In the genomic region with DNA sequence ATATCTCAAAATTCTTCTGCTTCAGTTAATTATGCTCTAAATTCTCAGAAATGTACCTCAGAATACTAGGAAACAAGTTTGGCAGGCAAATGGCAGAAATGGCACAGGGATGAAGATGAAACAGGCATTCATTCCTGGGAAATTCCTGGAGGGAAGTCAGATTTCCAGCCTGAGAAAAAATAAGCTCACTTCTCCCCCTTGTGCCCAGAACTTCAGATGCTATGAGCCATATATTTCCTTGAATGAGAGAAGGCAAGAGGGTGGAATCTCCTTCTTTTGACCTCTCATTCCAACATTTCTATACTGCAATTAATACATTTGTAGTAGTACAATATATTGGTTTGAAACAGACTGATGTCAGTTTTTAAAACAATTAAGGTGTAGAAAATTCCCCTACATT, we compare ENCODE assay signal across 12 cellular contexts. TPM values are rescaled to one million over a fixed set of nuclear protein-coding genes. Genes with fewer than 3 reads are reported as not detected.
DNase-seq lines count a peak whose midpoint lies in the region; ATAC-seq and TF ChIP-seq lines count a peak whose summit lies in the region.
"Had no signal": no experiment of that assay in that cellular context is flagged by ENCODE, and none has a peak within 500 bp of the region (broad histone marks: within the 10 kb centered on the region; RNA-seq: fewer than 3 reads in every experiment).

No MANE protein-coding gene starts in this region.

- no peak overlapping the region for H3K4me3 Mint-ChIP-seq in HFFc6
- H3K4me3 Mint-ChIP-seq: dendritic cell treated with granulocyte-macrophage colony-stimulating factor and Interleukin-4, amounts not matched to agents 40 ng/mL and 50 ng/mL, for 4 days had no signal

- no peak for ATAC-seq in GM21825 (IDR thresholded peaks at IDR 0.05; ENCODE audit: unreplicated experiment)

- TF ChIP-seq CTCF in AG10803 (conservative IDR thresholded peaks at IDR 0.05; ENCODE audit: low read length) = peak; percentile 61
- peak; percentile 66 for TF ChIP-seq CTCF in HFFc6 (IDR thresholded peaks at IDR 0.05)

- H3K36me3 Mint-ChIP-seq in HFFc6 (ENCODE audit: low read depth) = peaks cover 7% of the 10 kb centered on the region; the same call in 1 of the 2 replicates

- no peak overlapping the region for H3K27ac Mint-ChIP-seq in HFFc6
- H3K27ac Mint-ChIP-seq: dendritic cell treated with granulocyte-macrophage colony-stimulating factor and Interleukin-4, amounts not matched to agents 40 ng/mL and 50 ng/mL, for 4 days had no signal

- no peak overlapping the region for H3K4me3 ChIP-seq in AG10803 (ENCODE audit: low read length)
- H3K4me3 ChIP-seq: ovary had no signal

- DNase-seq in AG10803 (ENCODE audit: low read depth) (peak; percentile 44), HFFc6 (no peak), astrocyte of the hippocampus (ENCODE audit: low read depth, low spot score) (peak; percentile 52), kidney glomerular epithelial cell (lab: John Stamatoyannopoulos, UW) (peak; percentile 46), mucosa of gallbladder (ENCODE audit: low spot score) (no peak), C1 segment of cervical spinal cord (lab: John Stamatoyannopoulos, UW) (no peak)
- no peak for DNase-seq in activated CD4-positive, CD25-positive, alpha-beta regulatory T cell treated with anti-CD3 and anti-CD28 coated beads, Interleukin-2, amount 50 U/mL, for 72 hours
- DNase-seq: activated CD8-positive, alpha-beta memory T cell treated with anti-CD3 and anti-CD28 coated beads, Interleukin-2, amount 50 U/mL, for 4 hours; NCI-H2227 treated with DMSO at 0.1 percent for 48 hours; ovary had no signal

- peaks cover 9% of the 10 kb centered on the region for H3K27me3 Mint-ChIP-seq in HFFc6 (ENCODE audit: insufficient read depth)

- peaks cover 9% of the 10 kb centered on the region; the same call in 1 of the 2 replicates for H3K4me1 Mint-ChIP-seq in HFFc6 (ENCODE audit: low read depth)

- H3K9me3 Mint-ChIP-seq in HFFc6 = peaks cover 13% of the 10 kb centered on the region

RNA-seq across cellular contexts. Expression of a gene that starts 22.8 kb away (rescaled TPM):
- total RNA-seq in HFFc6 (2021; fragmentation: NEBNext Ultra II Directional; extraction: Animal tissue kit (Norgen Biotek cat#: 25700)) = under 1 TPM in 5 of 6 experiments, not detected in 1; 0.02 to 0.24 (median 0.09) TPM
- total RNA-seq in mucosa of gallbladder = 3.5 TPM

Comparison
In these comparisons a context has a peak if more than half of its experiments do, and no peak if none do; other contexts are left out.
1. DNase-seq: peak in AG10803 (single experiment), astrocyte of the hippocampus (single experiment) and kidney glomerular epithelial cell (single experiment); none in HFFc6 (single experiment), mucosa of gallbladder (single experiment), C1 segment of cervical spinal cord (0 of 14) and activated CD4-positive, CD25-positive, alpha-beta regulatory T cell treated with anti-CD3 and anti-CD28 coated beads, Interleukin-2, amount 50 U/mL, for 72 hours (single experiment).